In the genomic region with DNA sequence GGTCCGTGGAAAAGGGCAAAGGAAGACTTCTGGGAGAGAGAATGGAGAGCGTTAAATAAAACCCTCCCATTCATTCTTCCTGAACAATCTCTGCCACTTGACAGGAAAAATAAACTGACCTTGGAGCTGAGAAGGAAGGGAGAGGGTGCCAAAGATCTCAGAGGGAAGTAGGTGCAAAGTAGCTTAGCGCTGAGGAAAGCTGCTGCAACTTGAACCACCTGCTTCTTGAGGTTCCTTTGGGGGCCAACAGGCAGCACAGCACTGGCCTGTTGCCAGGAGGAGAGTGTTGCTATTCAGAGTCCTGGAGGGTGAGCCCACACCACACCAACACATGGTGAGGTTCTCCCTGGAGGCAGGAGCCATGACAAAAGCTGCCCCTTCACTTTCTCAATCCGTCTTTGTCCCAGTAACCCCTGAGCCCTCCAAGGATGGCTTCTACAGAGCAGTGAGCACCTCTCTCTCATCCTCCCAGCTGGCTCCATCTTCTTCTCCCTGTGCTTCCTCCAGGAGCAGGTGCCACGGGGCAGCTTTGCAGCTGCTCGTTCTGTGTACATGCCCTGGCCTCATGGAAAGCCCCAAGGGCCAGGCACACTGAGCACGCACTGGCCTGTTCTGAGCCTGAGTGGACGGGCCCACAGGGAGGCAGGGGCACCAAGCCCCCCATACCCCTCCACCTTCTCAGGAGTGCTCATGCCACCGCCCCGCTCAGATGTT, we compare ENCODE assay signal across 10 cellular contexts.
DNase-seq lines count a peak whose midpoint lies in the region; ATAC-seq, FAIRE-seq and TF ChIP-seq lines count a peak whose summit lies in the region.
"Had no signal": no experiment of that assay in that cellular context is flagged by ENCODE, and none has a peak within 500 bp of the region (broad histone marks: within the 10 kb centered on the region; RNA-seq: fewer than 3 reads in every experiment).

No MANE protein-coding gene starts in this region.

- peak overlapping the region; percentile 65 for H3K27ac ChIP-seq in RWPE2 (ENCODE audit: poor library complexity, severe bottlenecking)
- H3K27ac ChIP-seq in HepG2 (ENCODE audit: extremely low read length, insufficient read depth, low read length), result no peak overlapping the region
- H3K27ac ChIP-seq: ascending aorta, left ventricle myocardium inferior had no signal

- peaks cover 24% of the 10 kb centered on the region for H3K4me1 ChIP-seq in RWPE2 (ENCODE audit: insufficient read depth, poor library complexity, severe bottlenecking)
- H3K4me1 ChIP-seq in HepG2 (ENCODE audit: insufficient read depth, low read length), result no peaks in the 10 kb centered on the region
- H3K4me1 ChIP-seq: ascending aorta, left ventricle myocardium inferior had no signal

- no peak for TF ChIP-seq POLR2A in HepG2 (IDR thresholded peaks at IDR 0.05; ENCODE audit: insufficient read depth in 1 of 2, low read depth in 2 of 2, low read length in 2 of 2)

- CTCF ChIA-PET in HepG2 (lab: Yijun Ruan, JAX; ENCODE audit: low intra/inter-chr PET ratio, low total read pairs), result interaction anchor here (3.7 kb wide), 1 partner anchor 53 kb away, joined by 81 read pairs; no protein-coding TSS in a partner anchor

- no TSS peak for BruUV-seq in HepG2 (replicated peaks; lab: Mats Ljungman, UMichigan)

- DNase-seq in DMS153 treated with DMSO at 0.1 percent for 48 hours (lab: John Stamatoyannopoulos, UW; ENCODE audit: unreplicated experiment) (peak; percentile 13), DMS153 (lab: John Stamatoyannopoulos, UW) (no peak), NCI-H146 treated with DMSO at 0.1 percent for 48 hours (lab: John Stamatoyannopoulos, UW; ENCODE audit: unreplicated experiment) (peak; percentile 46), RWPE2 (ENCODE audit: low spot score) (no peak), HepG2 (ENCODE audit: low spot score) (no peak), activated gamma-delta T cell (lab: John Stamatoyannopoulos, UW) (no peak), HTR-8/SVneo (ENCODE audit: insufficient read length, low spot score) (no peak)

- no peak overlapping the region for H3K9ac ChIP-seq in HepG2 (ENCODE audit: insufficient read depth, low read depth, low read length)

- peak; percentile 7; the same call in 2 of the 3 replicates for ATAC-seq in RWPE2 (ENCODE audit: low read depth)
- ATAC-seq in HepG2, result peak; percentile 25
- no peak for ATAC-seq in HG03457 (IDR thresholded peaks at IDR 0.05; ENCODE audit: unreplicated experiment)

- H3K4me2 ChIP-seq in HepG2 (ENCODE audit: low read depth, low read length), result no peak overlapping the region

- H3K27me3 ChIP-seq in RWPE2 (ENCODE audit: insufficient read depth, poor library complexity, severe bottlenecking), result no peaks in the 10 kb centered on the region
- H3K27me3 ChIP-seq in HepG2 (ENCODE audit: control insufficient read depth in 1 of 2, insufficient read depth in 2 of 2, low read length in 2 of 2), result no peaks in the 10 kb centered on the region
- H3K27me3 ChIP-seq: ascending aorta had no signal

- POLR2A ChIA-PET in HepG2 (lab: Yijun Ruan, JAX), result no interaction called here

- FAIRE-seq in HepG2 (lab: Jason Lieb, UNC), result no peak
- no peak for FAIRE-seq in HTR-8/SVneo (lab: Jason Lieb, UNC)

- H3K4me3 ChIP-seq in RWPE2 (ENCODE audit: severe bottlenecking), result no peak overlapping the region
- H3K4me3 ChIP-seq in HepG2 (replicated peaks in 1 of 3; ENCODE audit: insufficient read depth in 1 of 3, low read depth in 2 of 3, low read length in 3 of 3), result no peak overlapping the region
- H3K4me3 ChIP-seq: ascending aorta, left ventricle myocardium inferior had no signal

- no peaks in the 10 kb centered on the region for H3K79me2 ChIP-seq in HepG2 (ENCODE audit: insufficient read depth, low read length)

- no peak for TF ChIP-seq RAD21 in HepG2 (CRISPR knock-in tag; IDR thresholded peaks at IDR 0.05)

- TF ChIP-seq CTCF in RWPE2 (IDR thresholded peaks at IDR 0.05; ENCODE audit: poor library complexity, severe bottlenecking) (no peak), HepG2 (CRISPR knock-in tag; IDR thresholded peaks at IDR 0.05) (no peak)

- H4K20me1 ChIP-seq in HepG2 (ENCODE audit: insufficient read depth, low read length), result no peaks in the 10 kb centered on the region

- 35% methylated on average over 7 of the region's 10 CpGs for WGBS in HepG2 (ENCODE audit: low lambda C conversion rate)

- no peaks in the 10 kb centered on the region for H3K9me3 ChIP-seq in RWPE2 (ENCODE audit: severe bottlenecking)
- H3K9me3 ChIP-seq in HepG2 (ENCODE audit: low read length), result no peaks in the 10 kb centered on the region
- H3K9me3 ChIP-seq: ascending aorta, left ventricle myocardium inferior had no signal

- intact Hi-C loops in HepG2 (cut with micrococcal nuclease; ENCODE audit: unreplicated experiment), result loop anchor here (1.0 kb wide), 1 partner anchor 54 kb away; no protein-coding TSS in a partner anchor

- TF ChIP-seq EP300 in HepG2 (IDR thresholded peaks at IDR 0.05; ENCODE audit: low read depth in 2 of 2, low read length in 2 of 2) (no peak), HepG2 (CRISPR knock-in tag; IDR thresholded peaks at IDR 0.05; ENCODE audit: borderline replicate concordance) (no peak)

- no peak overlapping the region for H2AFZ ChIP-seq in HepG2 (ENCODE audit: low read length)

- in situ Hi-C loops in HepG2 (cut with HindIII; ENCODE audit: extremely low pct_ligation_motif_present, low pct_unique_long_range_greater_than_20kb), result loop anchor here (5.0 kb wide), 1 partner anchor 48 kb away; no protein-coding TSS in a partner anchor

- H3K36me3 ChIP-seq in RWPE2 (ENCODE audit: low read depth), result no peaks in the 10 kb centered on the region
- no peaks in the 10 kb centered on the region for H3K36me3 ChIP-seq in HepG2 (replicated peaks in 1 of 2; ENCODE audit: control insufficient read depth in 1 of 2, insufficient read depth in 2 of 2, low read length in 2 of 2)
- H3K36me3 ChIP-seq: ascending aorta, left ventricle myocardium inferior had no signal

TF ChIP-seq in HepG2, 621 proteins besides CTCF, POLR2A, EP300 and RAD21:
- TF ChIP-seq ARID4A (CRISPR knock-in tag; IDR thresholded peaks at IDR 0.05; ENCODE audit: borderline replicate concordance) (0 out of 2 replicates have a peak, but pooled peaks have one; percentile 0), MEIS2 (CRISPR knock-in tag; IDR thresholded peaks at IDR 0.05) (no peak)

Comparison
In these comparisons a context has a peak if more than half of its experiments do, and no peak if none do; other contexts are left out.
1. DNase-seq: peak in DMS153 treated with DMSO at 0.1 percent for 48 hours (single experiment) and NCI-H146 treated with DMSO at 0.1 percent for 48 hours (single experiment); none in DMS153 (single experiment), RWPE2 (single experiment), HepG2 (single experiment), activated gamma-delta T cell (single experiment) and HTR-8/SVneo (single experiment).